In the genomic region with DNA sequence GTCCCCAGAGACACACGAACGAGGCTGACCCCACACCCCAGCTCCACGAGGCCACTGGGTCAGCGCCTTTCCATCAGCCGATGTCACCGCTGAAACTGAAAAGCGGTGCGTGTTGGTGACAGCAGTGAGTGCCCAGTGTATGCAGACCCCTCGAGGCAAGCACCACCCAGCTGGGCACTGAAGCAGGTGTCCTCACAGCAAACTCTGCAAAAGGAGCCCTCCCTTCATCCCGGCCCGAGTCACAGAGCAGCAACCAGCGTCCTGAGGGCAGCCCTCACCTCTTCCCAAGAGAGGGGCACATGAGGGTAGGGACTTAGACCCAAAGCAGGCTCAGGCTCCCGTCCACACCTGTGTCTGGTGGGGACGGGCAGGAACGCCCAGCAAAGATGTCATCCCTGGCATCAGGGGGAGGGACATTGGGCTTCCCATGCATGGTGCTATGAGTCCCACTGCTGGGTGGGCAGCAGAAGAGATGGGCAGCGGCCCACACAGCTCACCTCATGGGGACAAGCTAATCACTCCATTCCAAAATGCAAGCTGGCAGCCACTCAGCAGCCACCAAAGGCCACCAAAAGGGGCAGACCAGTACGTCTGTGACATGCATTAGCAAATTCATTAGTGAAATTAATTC, we compare ENCODE assay signal across 25 cellular contexts. TPM values are rescaled to one million over a fixed set of nuclear protein-coding genes. Genes with fewer than 3 reads are reported as not detected.
DNase-seq lines count a peak whose midpoint lies in the region; ATAC-seq and TF ChIP-seq lines count a peak whose summit lies in the region.
"Had no signal": no experiment of that assay in that cellular context is flagged by ENCODE, and none has a peak within 500 bp of the region (broad histone marks: within the 10 kb centered on the region; RNA-seq: fewer than 3 reads in every experiment).

No MANE protein-coding gene starts in this region.

- intact Hi-C loops in dorsolateral prefrontal cortex (cut with DNase I): loop anchor here in 1 of 2 donors (5.0 kb wide), 1 partner anchor 46 kb away; no protein-coding TSS in a partner anchor
- intact Hi-C loops in posterior vena cava (cut with DNase I): no loop called here
- intact Hi-C loops in body of pancreas (cut with DNase I): no loop called here

- no peaks in the 10 kb centered on the region for H3K36me3 ChIP-seq in body of pancreas (replicated peaks in 1 of 2; ENCODE audit: insufficient read depth in 1 of 2, low read depth in 2 of 2)
- H3K36me3 ChIP-seq: Peyer's patch had no signal

- peak overlapping the region in 47 of 59 donors; percentile 5 to 92 (median 67) for H3K27ac ChIP-seq in dorsolateral prefrontal cortex
- H3K27ac ChIP-seq in body of pancreas: no peak overlapping the region
- H3K27ac ChIP-seq: Peyer's patch had no signal

- in situ Hi-C loops in G401 (cut with HindIII; ENCODE audit: low sequenced_read_pairs): no loop called here

- H3K9me3 ChIP-seq in body of pancreas: no peaks in the 10 kb centered on the region
- H3K9me3 ChIP-seq: Peyer's patch had no signal

- ATAC-seq in body of pancreas: no peak
- ATAC-seq in HG03460 (IDR thresholded peaks at IDR 0.05; ENCODE audit: unreplicated experiment): no peak
- ATAC-seq: HepG2 had no signal

- H3K27me3 ChIP-seq in dorsolateral prefrontal cortex: peaks cover 0 to 44% (median 3%) of the 10 kb centered on the region in 45 donors
- H3K27me3 ChIP-seq in body of pancreas: no peaks in the 10 kb centered on the region
- H3K27me3 ChIP-seq: Peyer's patch had no signal

- peak overlapping the region in 9 of 59 donors; percentile 8 to 40 (median 19) for H3K4me3 ChIP-seq in dorsolateral prefrontal cortex
- H3K4me3 ChIP-seq in body of pancreas: no peak overlapping the region
- H3K4me3 ChIP-seq: Peyer's patch had no signal

- H3K4me1 ChIP-seq in body of pancreas: no peaks in the 10 kb centered on the region
- H3K4me1 ChIP-seq: Peyer's patch had no signal

- no peak for TF ChIP-seq CTCF in dorsolateral prefrontal cortex (IDR thresholded peaks at IDR 0.05 in 54 of 56, conservative IDR thresholded peaks at IDR 0.05 in 2 of 56; ENCODE audit: low read depth in 1 of 56, partially characterized antibody in 56 of 56)
- no peak for TF ChIP-seq CTCF in body of pancreas (IDR thresholded peaks at IDR 0.05)

- DNase-seq in G401 (ENCODE audit: low spot score) (peak; percentile 53), dorsolateral prefrontal cortex (no peak), posterior vena cava (ENCODE audit: low spot score) (peak; percentile 54), body of pancreas (no peak), HPDE6-E6E7 (ENCODE audit: extremely low spot score) (no peak), SKM-1 (lab: John Stamatoyannopoulos, UW; ENCODE audit: unreplicated experiment) (no peak)
- DNase-seq: CD4-positive, CD25-positive, alpha-beta regulatory T cell; DMS153; DND-41; Karpas-422; NCI-H1092; NCI-H1417 treated with DMSO at 0.1 percent for 48 hours; NCI-H1694 treated with DMSO at 0.1 percent for 48 hours; NCI-H2081; NCI-H2171; NCI-H226; NCI-H510A; NCI-H69; Peyer's patch; SHP77 treated with DMSO at 0.1 percent for 48 hours had no signal

- TF ChIP-seq POLR2A in body of pancreas (IDR thresholded peaks at IDR 0.05): no peak

- 54 to 56% methylated on average over 4 to 17 of the region's 17 CpGs for WGBS in body of pancreas, 2 donors

RNA-seq across cellular contexts. Expression of a gene that starts 49.2 kb away (rescaled TPM):
- total RNA-seq in G401 (2014; rRNA removed; shearing (Covaris generic)): not detected in 2 replicates
- total RNA-seq in dorsolateral prefrontal cortex (100 to 1,000 TPM in 113 of 120 experiments, 10 to 100 TPM in 7; 51.1 to 231 (median 154) TPM), posterior vena cava (10 to 100 TPM in 1 of 2 donors, 1 to 10 TPM in 1; 7.1 to 21.6 TPM), body of pancreas (under 1 TPM in 1 of 2 donors, not detected in 1; 0.26 TPM)
- total RNA-seq: A673; B cell; CD4-positive, CD25-positive, alpha-beta regulatory T cell; HepG2; OCI-LY7 had no signal

Comparison
In these comparisons a context has a peak if more than half of its experiments do, and no peak if none do; other contexts are left out.
1. DNase-seq: peak in G401 (single experiment) and posterior vena cava (single experiment); none in dorsolateral prefrontal cortex (0 of 10), body of pancreas (0 of 4), HPDE6-E6E7 (single experiment) and SKM-1 (single experiment).
2. H3K27ac ChIP-seq: peak in dorsolateral prefrontal cortex (47 of 59); none in body of pancreas (0 of 4).